In genomic region chr18:35231052-35231451, GRCh38 we compare ENCODE assay signal across 8 cellular contexts. TPM values are rescaled to one million over a fixed set of nuclear protein-coding genes. Genes with fewer than 3 reads are reported as not detected.
DNase-seq lines count a peak whose midpoint lies in the region; ATAC-seq and TF ChIP-seq lines count a peak whose summit lies in the region.

No MANE protein-coding gene starts in this region.

- intact Hi-C loops in Panc1 (cut with micrococcal nuclease; ENCODE audit: unreplicated experiment): loop anchor here (5.0 to 10.0 kb wide), 2 partner anchors 114 to 224 kb away; partner anchors contain the start of gene ZNF24

- CTCF ChIA-PET in Panc1 (lab: Charles Lee): no interaction called here

- no peak overlapping the region for H3K9ac ChIP-seq in KMS-11

- no TSS peak for BruUV-seq in Panc1 (replicated peaks; lab: Mats Ljungman, UMichigan)

- H2AFZ ChIP-seq in KMS-11 (ENCODE audit: low read depth): peak overlapping the region; percentile 48; the same call in 1 of the 2 replicates

- H3K4me1 ChIP-seq in KMS-11 (ENCODE audit: low read depth, poor library complexity, severe bottlenecking): no peaks in the 10 kb centered on the region
- H3K4me1 ChIP-seq in Panc1 (ENCODE audit: control insufficient read depth, insufficient read depth, low read length): no peaks in the 10 kb centered on the region; the same call in 1 of the 2 replicates

- H3K9me3 Mint-ChIP-seq in activated T-cell treated with anti-CD3 and anti-CD28 coated beads, Interleukin-2, amount 50 U/mL, for 72 hours: no peaks in the 10 kb centered on the region
- H3K9me3 Mint-ChIP-seq in nephron: no peaks in the 10 kb centered on the region

- DNase-seq in Caki2 (ENCODE audit: low read depth) (peak; percentile 3), Panc1 (ENCODE audit: low read depth, low spot score) (peak; percentile 62), fibroblast of mammary gland (ENCODE audit: low read depth) (peak; percentile 70)
- peak; percentile 79 to 81 for DNase-seq in activated T-cell treated with anti-CD3 and anti-CD28 coated beads, Interleukin-2, amount 50 U/mL, for 72 hours
- DNase-seq in stimulated activated naive CD4-positive, alpha-beta T cell (lab: John Stamatoyannopoulos, UW): peak; percentile 47 to 83 (median 67)

- peaks cover 4% of the 10 kb centered on the region for H3K4me1 Mint-ChIP-seq in activated T-cell treated with anti-CD3 and anti-CD28 coated beads, Interleukin-2, amount 50 U/mL, for 72 hours (ENCODE audit: low read depth)
- no peaks in the 10 kb centered on the region for H3K4me1 Mint-ChIP-seq in nephron

- H3K27me3 ChIP-seq in KMS-11 (ENCODE audit: insufficient read depth, low read depth): no peaks in the 10 kb centered on the region
- no peaks in the 10 kb centered on the region for H3K27me3 ChIP-seq in Panc1 (ENCODE audit: control insufficient read depth, insufficient read depth, low read length)

- in situ Hi-C loops in Caki2 (cut with HindIII; ENCODE audit: low pct_unique_long_range_greater_than_20kb, low sequenced_read_pairs) (no loop called here), Panc1 (cut with HindIII; ENCODE audit: low pct_unique_long_range_greater_than_20kb, low sequenced_read_pairs) (no loop called here)

- H3K4me2 ChIP-seq in KMS-11: peak overlapping the region; percentile 46

- peak overlapping the region; percentile 51 for H3K27ac Mint-ChIP-seq in activated T-cell treated with anti-CD3 and anti-CD28 coated beads, Interleukin-2, amount 50 U/mL, for 72 hours
- H3K27ac Mint-ChIP-seq in nephron: no peak overlapping the region

- H4K20me1 ChIP-seq in KMS-11 (ENCODE audit: insufficient read depth): no peaks in the 10 kb centered on the region

- no peaks in the 10 kb centered on the region for H3K79me2 ChIP-seq in KMS-11 (ENCODE audit: insufficient read depth, low read depth)

- no peaks in the 10 kb centered on the region for H3K9me3 ChIP-seq in Panc1 (ENCODE audit: control insufficient read depth, insufficient read depth, low read depth, low read length)

- H3K36me3 ChIP-seq in KMS-11 (ENCODE audit: insufficient read depth): no peaks in the 10 kb centered on the region
- no peaks in the 10 kb centered on the region for H3K36me3 ChIP-seq in Panc1 (ENCODE audit: control insufficient read depth, insufficient read depth, low read length)

- H3K27ac ChIP-seq in KMS-11 (no peak overlapping the region), Panc1 (ENCODE audit: low read length) (no peak overlapping the region)

- TF ChIP-seq CTCF in KMS-11 (conservative IDR thresholded peaks at IDR 0.05; ENCODE audit: low read depth, low read length) (peak; percentile 93), Panc1 (IDR thresholded peaks at IDR 0.05) (peak; percentile 87), fibroblast of mammary gland (conservative IDR thresholded peaks at IDR 0.05; ENCODE audit: control insufficient read depth, insufficient read depth, low read depth, low read length) (peak; percentile 97), nephron (IDR thresholded peaks at IDR 0.05; ENCODE audit: unreplicated experiment in 3 of 3) (peak; percentile 90 to 95 (median 92))

- H3K4me3 Mint-ChIP-seq in activated T-cell treated with anti-CD3 and anti-CD28 coated beads, Interleukin-2, amount 50 U/mL, for 72 hours: peak overlapping the region; percentile 69 to 96
- peak overlapping the region; percentile 46 to 68 (median 59) for H3K4me3 Mint-ChIP-seq in nephron

- POLR2A ChIA-PET in Panc1 (lab: Charles Lee): no interaction called here

- ATAC-seq in GM21528 (IDR thresholded peaks at IDR 0.05; ENCODE audit: low FRiP score, unreplicated experiment): peak; percentile 80
- peak; percentile 88 for ATAC-seq in Panc1
- peak; percentile 84 to 85 for ATAC-seq in activated T-cell treated with anti-CD3 and anti-CD28 coated beads, Interleukin-2, amount 50 U/mL, for 72 hours (replicated peaks in 1 of 2)

- H3K36me3 Mint-ChIP-seq in activated T-cell treated with anti-CD3 and anti-CD28 coated beads, Interleukin-2, amount 50 U/mL, for 72 hours (ENCODE audit: insufficient read depth in 2 of 2): no peaks in the 10 kb centered on the region
- H3K36me3 Mint-ChIP-seq in nephron (ENCODE audit: low read depth): no peaks in the 10 kb centered on the region

- no peaks in the 10 kb centered on the region for H3K27me3 Mint-ChIP-seq in activated T-cell treated with anti-CD3 and anti-CD28 coated beads, Interleukin-2, amount 50 U/mL, for 72 hours (ENCODE audit: low read depth)
- peaks cover 3% of the 10 kb centered on the region for H3K27me3 Mint-ChIP-seq in nephron (ENCODE audit: low read depth)

- H3K4me3 ChIP-seq in KMS-11 (IDR thresholded peaks at IDR 0.05; ENCODE audit: insufficient read depth, low read depth, low read length) (no peak overlapping the region), Panc1 (ENCODE audit: low read depth in 2 of 2, low read length in 2 of 2) (peak overlapping the region in 1 of 2 experiments; percentile 24; a peak in 2 of 4 replicates), fibroblast of mammary gland (ENCODE audit: control insufficient read depth, low read depth, low read length) (no peak overlapping the region)

RNA-seq across cellular contexts. Expression of gene ZNF397, which starts 9.8 kb away (rescaled TPM):
- total RNA-seq in Caki2 (2014; rRNA removed; shearing (Covaris generic); ENCODE audit: low replicate concordance): 4.2 and 15.4 TPM in 2 replicates
- 9.8 TPM for total RNA-seq in Panc1 (2021; ENCODE audit: unreplicated experiment)
- polyA plus RNA-seq in Panc1 (2012; ENCODE audit: insufficient read length): 6.2 TPM
- 10 to 100 TPM; 18.6 to 22.4 TPM for total RNA-seq in activated T-cell treated with anti-CD3 and anti-CD28 coated beads, Interleukin-2, amount 50 U/mL, for 72 hours

RNA-seq across cellular contexts. Expression of gene ZSCAN30, which starts 59.0 kb away (rescaled TPM):
- total RNA-seq in Caki2 (2014; rRNA removed; shearing (Covaris generic); ENCODE audit: low replicate concordance): 2.5 and 2.9 TPM in 2 replicates
- total RNA-seq in Panc1 (2021; ENCODE audit: unreplicated experiment): 12.1 TPM
- polyA plus RNA-seq in Panc1 (2012; ENCODE audit: insufficient read length): 7.2 TPM
- 10 to 100 TPM; 47.2 to 49.6 TPM for total RNA-seq in activated T-cell treated with anti-CD3 and anti-CD28 coated beads, Interleukin-2, amount 50 U/mL, for 72 hours

Comparison
In these comparisons a context has a peak if more than half of its experiments do, and no peak if none do; other contexts are left out.
1. DNase-seq: peak in every context shown above with its lines; median percentile 80 in activated T-cell treated with anti-CD3 and anti-CD28 coated beads, Interleukin-2, amount 50 U/mL, for 72 hours; 70 in fibroblast of mammary gland; 67 in stimulated activated naive CD4-positive, alpha-beta T cell; 62 in Panc1; 3 in Caki2.